In genomic region chr20:35771367-35771688, GRCh38 we compare ENCODE assay signal across 8 cellular contexts. TPM values are rescaled to one million over a fixed set of nuclear protein-coding genes. Genes with fewer than 3 reads are reported as not detected.
DNase-seq lines count a peak whose midpoint lies in the region; ATAC-seq and TF ChIP-seq lines count a peak whose summit lies in the region.

No MANE protein-coding gene starts in this region.

- H4K5ac ChIP-seq in IMR-90 (ENCODE audit: low read depth, low read length): peak overlapping the region; percentile 29

- TF ChIP-seq CTCF in IMR-90 (conservative IDR thresholded peaks at IDR 0.05; ENCODE audit: low read depth, low read length) (no peak), natural killer cell (IDR thresholded peaks at IDR 0.05) (no peak)

- dilution Hi-C loops in IMR-90 (cut with HindIII; ENCODE audit: low sequenced_read_pairs, unreplicated experiment): no loop called here

- peaks cover 33 to 46% of the 10 kb centered on the region in 2 experiments for H3K79me1 ChIP-seq in IMR-90 (ENCODE audit: low read depth in 1 of 2, low read length in 2 of 2)

- H4K20me1 ChIP-seq in IMR-90 (ENCODE audit: insufficient read depth, low read length): peaks cover 8% of the 10 kb centered on the region; the same call in 1 of the 2 replicates

- H4K91ac ChIP-seq in IMR-90 (ENCODE audit: insufficient read depth, low read depth, low read length): peak overlapping the region; percentile 26; the same call in 1 of the 2 replicates

- no peak for TF ChIP-seq RAD21 in IMR-90 (IDR thresholded peaks at IDR 0.05; ENCODE audit: low read length)

- peak overlapping the region; percentile 74; the same call in 2 of the 3 replicates for H2BK15ac ChIP-seq in IMR-90 (ENCODE audit: low read depth, low read length)

- H3K9ac ChIP-seq in IMR-90 (ENCODE audit: low read depth, low read length): no peak overlapping the region

- H3K4me1 Mint-ChIP-seq in central memory CD8-positive, alpha-beta T cell: peaks cover 65% of the 10 kb centered on the region
- H3K4me1 Mint-ChIP-seq in natural killer cell: peaks cover 59 to 67% of the 10 kb centered on the region in 2 donors

- H3K36me3 Mint-ChIP-seq in central memory CD8-positive, alpha-beta T cell (ENCODE audit: insufficient read depth): peaks cover 30% of the 10 kb centered on the region
- H3K36me3 Mint-ChIP-seq in natural killer cell: peaks cover 7% of the 10 kb centered on the region

- peak overlapping the region; percentile 87 for H2AK9ac ChIP-seq in IMR-90 (replicated peaks; ENCODE audit: low read depth, low read length, poor library complexity)

- ATAC-seq in IMR-90 (ENCODE audit: low read depth): no peak
- no peak for ATAC-seq in central memory CD8-positive, alpha-beta T cell (replicated peaks; ENCODE audit: extremely low read depth, poor library complexity, severe bottlenecking)
- ATAC-seq in natural killer cell: no peak
- no peak for ATAC-seq in GM21447 (IDR thresholded peaks at IDR 0.05; ENCODE audit: unreplicated experiment)
- ATAC-seq in GM19023 (IDR thresholded peaks at IDR 0.05; ENCODE audit: unreplicated experiment): no peak

- H3K56ac ChIP-seq in IMR-90 (ENCODE audit: extremely low read depth, insufficient read depth, low read length): no peak overlapping the region

- H2BK5ac ChIP-seq in IMR-90 (ENCODE audit: low read depth, low read length, poor library complexity, severe bottlenecking): peak overlapping the region; percentile 56

- H2AFZ ChIP-seq in ACC112 (ENCODE audit: low read length, unreplicated experiment) (peak overlapping the region; percentile 85), IMR-90 (replicated peaks; ENCODE audit: low read length, poor library complexity) (peak overlapping the region; percentile 92)

- CTCF ChIA-PET in IMR-90 (lab: Yijun Ruan, JAX): no interaction called here

- TF ChIP-seq POLR2A in IMR-90 (IDR thresholded peaks at IDR 0.05; ENCODE audit: low read depth, low read length): no peak

- no peaks in the 10 kb centered on the region for H3K9me3 Mint-ChIP-seq in central memory CD8-positive, alpha-beta T cell
- no peaks in the 10 kb centered on the region for H3K9me3 Mint-ChIP-seq in natural killer cell

- H3K27me3 Mint-ChIP-seq in central memory CD8-positive, alpha-beta T cell: no peaks in the 10 kb centered on the region
- no peaks in the 10 kb centered on the region for H3K27me3 Mint-ChIP-seq in natural killer cell (ENCODE audit: low read depth in 2 of 2)

- H3K18ac ChIP-seq in IMR-90 (ENCODE audit: low read depth, low read length): peak overlapping the region; percentile 15

- H3K79me2 ChIP-seq in ACC112 (ENCODE audit: control insufficient read depth, insufficient read depth, low read length, unreplicated experiment): peaks cover 37% of the 10 kb centered on the region

- WGBS in IMR-90 (ENCODE audit: extremely low coverage in 2 of 2, insufficient read length in 1 of 2), 2 experiments: 77% methylated on average over 9 of the region's 9 CpGs; no CpG with 5 or more reads in 1 of the 2 experiments

- DNase-seq in IMR-90 (no peak), natural killer cell (no peak), DMS 273 treated with DMSO at 0.1 percent for 48 hours (lab: John Stamatoyannopoulos, UW) (no peak)
- DNase-seq in central memory CD8-positive, alpha-beta T cell (ENCODE audit: low spot score in 2 of 2): no peak
- no peak for DNase-seq in activated effector memory CD4-positive, alpha-beta T cell treated with Interleukin-2 at 50 U/mL for 16 hours

- H3K27ac ChIP-seq in ACC112 (ENCODE audit: low read depth, low read length): peak overlapping the region; percentile 90
- peak overlapping the region; percentile 42 for H3K27ac ChIP-seq in IMR-90 (ENCODE audit: insufficient read depth, low read length)

- H3K4me3 Mint-ChIP-seq in central memory CD8-positive, alpha-beta T cell: peak overlapping the region; percentile 85
- peak overlapping the region; percentile 86 for H3K4me3 Mint-ChIP-seq in natural killer cell

- H3K4me2 ChIP-seq in IMR-90 (ENCODE audit: low read depth, low read length): peak overlapping the region; percentile 64

- peak overlapping the region; percentile 83 for H3K4me3 ChIP-seq in ACC112 (ENCODE audit: low read depth, low read length)
- peak overlapping the region; percentile 9; the same call in 1 of the 2 replicates for H3K4me3 ChIP-seq in IMR-90 (ENCODE audit: insufficient read depth, low read depth, low read length)

- intact Hi-C loops in IMR-90 (cut with micrococcal nuclease): no loop called here
- intact Hi-C loops in natural killer cell (cut with micrococcal nuclease): loop anchor here (10.0 kb wide), 1 partner anchor 47 kb away; no protein-coding TSS in a partner anchor

- peaks cover 13% of the 10 kb centered on the region; the same call in 1 of the 2 replicates for H3K9me1 ChIP-seq in IMR-90 (ENCODE audit: insufficient read depth, low read length)

- peaks cover 41% of the 10 kb centered on the region for H3K4me1 ChIP-seq in ACC112 (ENCODE audit: control insufficient read depth, insufficient read depth, low read length, unreplicated experiment)
- H3K4me1 ChIP-seq in IMR-90 (ENCODE audit: control insufficient read depth, insufficient read depth, low read length): peaks cover 16% of the 10 kb centered on the region

- peak overlapping the region; percentile 94 for H3K27ac Mint-ChIP-seq in central memory CD8-positive, alpha-beta T cell (ENCODE audit: low read depth)
- H3K27ac Mint-ChIP-seq in natural killer cell: peak overlapping the region; percentile 98 to 100

- POLR2A ChIA-PET in IMR-90 (lab: Charles Lee; ENCODE audit: unreplicated experiment): interaction anchor here (0.5 kb wide), 1 partner anchor 9 kb away, joined by 5 read pairs; no protein-coding TSS in a partner anchor

- peak overlapping the region; percentile 61 for H3K4ac ChIP-seq in IMR-90 (ENCODE audit: low read depth, low read length)

- H2BK120ac ChIP-seq in IMR-90 (ENCODE audit: low read depth, low read length): peak overlapping the region; percentile 56; the same call in 1 of the 2 replicates

- H3K23ac ChIP-seq in IMR-90 (ENCODE audit: low read depth, low read length): no peak overlapping the region

- H2AK5ac ChIP-seq in IMR-90 (ENCODE audit: low read depth, low read length): peak overlapping the region; percentile 73; the same call in 1 of the 2 replicates

- peak overlapping the region; percentile 24; the same call in 1 of the 2 replicates for H2BK20ac ChIP-seq in IMR-90 (ENCODE audit: low read depth, low read length)

- H3K14ac ChIP-seq in IMR-90 (replicated peaks; ENCODE audit: low read depth, low read length): peak overlapping the region; percentile 62

- no TSS peak for BruUV-seq in IMR-90 (replicated peaks; lab: Mats Ljungman, UMichigan)

- H4K8ac ChIP-seq in IMR-90 (ENCODE audit: low read depth in 2 of 2, low read length in 2 of 2): peak overlapping the region; percentile 52 to 78; a peak in 2 of 4 replicates

- in situ Hi-C loops in IMR-90 (cut with MboI; ENCODE audit: low sequenced_read_pairs): loop anchor here (25.0 kb wide), 1 partner anchor 366 kb away; no protein-coding TSS in a partner anchor

- no peaks in the 10 kb centered on the region for H3K9me3 ChIP-seq in IMR-90 (ENCODE audit: control insufficient read depth, insufficient read depth, low read length)

- H3K36me3 ChIP-seq in ACC112 (ENCODE audit: insufficient read depth, low read length): peaks cover 9% of the 10 kb centered on the region; the same call in 1 of the 2 replicates
- peaks cover 2% of the 10 kb centered on the region; the same call in 1 of the 2 replicates for H3K36me3 ChIP-seq in IMR-90 (ENCODE audit: control insufficient read depth, insufficient read depth, low read length)

- no peaks in the 10 kb centered on the region for H3K27me3 ChIP-seq in ACC112 (ENCODE audit: insufficient read depth, low read length)
- H3K27me3 ChIP-seq in IMR-90 (ENCODE audit: control insufficient read depth, insufficient read depth, low read length): no peaks in the 10 kb centered on the region

TF ChIP-seq in IMR-90, 13 proteins besides CTCF, POLR2A, EP300 and RAD21:
- TF ChIP-seq FOS (IDR thresholded peaks at IDR 0.05; ENCODE audit: low read depth, low read length): no peak

RNA-seq across cellular contexts. Expression of gene PHF20, which starts 0.5 kb away (rescaled TPM):
- 22.0 and 30.3 TPM in 2 replicates for total RNA-seq in IMR-90 (2012; rRNA removed)
- polyA plus RNA-seq in IMR-90 (2012; rRNA removed): 22.5 and 23.6 TPM in 2 replicates
- 19.8 and 29.5 TPM in 2 replicates for polyA plus RNA-seq in IMR-90 (2012; cell fraction: cytosol; rRNA removed)
- polyA plus RNA-seq in IMR-90 (2012; cell fraction: nucleus; rRNA removed; ENCODE audit: low replicate concordance): 13.4 and 14.4 TPM in 2 replicates
- 100 to 1,000 TPM; 151 to 165 (median 161) TPM for total RNA-seq in natural killer cell

RNA-seq across cellular contexts. Expression of gene RBM39, which starts 29.3 kb away (rescaled TPM):
- total RNA-seq in IMR-90 (2012; rRNA removed) (166 and 280 TPM in 2 replicates), natural killer cell (1,000 to 10,000 TPM; 1,431 to 1,555 (median 1,445) TPM)
- 74.3 and 106 TPM in 2 replicates for polyA plus RNA-seq in IMR-90 (2012; rRNA removed)
- 15.4 and 18.4 TPM in 2 replicates for polyA plus RNA-seq in IMR-90 (2012; cell fraction: cytosol; rRNA removed)
- polyA plus RNA-seq in IMR-90 (2012; cell fraction: nucleus; rRNA removed; ENCODE audit: low replicate concordance): 124 and 726 TPM in 2 replicates
